Comparison of ENCODE assay signal across 23 cellular contexts in the genomic region with DNA sequence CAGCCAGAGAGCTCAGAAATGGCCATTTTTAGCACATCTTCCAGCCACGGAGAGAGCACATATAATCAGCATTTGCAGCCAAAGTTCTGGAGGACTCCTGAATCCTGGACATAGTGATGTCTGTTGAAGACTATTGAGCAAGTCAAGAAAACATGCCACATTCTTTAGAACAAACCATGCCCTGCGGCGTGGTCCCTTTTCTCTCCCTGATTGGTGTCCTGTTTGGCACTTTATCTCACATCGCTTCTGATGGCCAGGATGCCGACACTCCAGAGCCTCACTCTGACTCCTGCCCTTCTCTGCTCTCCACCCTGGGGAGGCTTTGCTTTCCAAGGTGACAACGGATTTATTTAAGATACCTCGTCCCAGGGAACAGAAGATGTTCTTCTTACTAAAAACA.
"Had no signal": no experiment of that assay in that cellular context is flagged by ENCODE, and none has a peak within 500 bp of the region (broad histone marks: within the 10 kb centered on the region; RNA-seq: fewer than 3 reads in every experiment).

No MANE protein-coding gene starts in this region.

- H3K9ac ChIP-seq: neural progenitor cell had no signal

- H3K9me3 Mint-ChIP-seq: activated CD4-positive, alpha-beta T cell treated with anti-CD3 and anti-CD28 coated beads, Interleukin-2, amount 10 ng/mL, durations not matched to agents 24 days and 14 days; neural progenitor cell had no signal

- H3K27ac ChIP-seq: esophagus muscularis mucosa, left lung, neural progenitor cell, ovary, spleen, stomach, testis, uterus had no signal

- H3K4me3 ChIP-seq: esophagus muscularis mucosa, left lung, neural progenitor cell, ovary, right lobe of liver, spleen, stomach, testis, uterus had no signal

- H3K4me3 Mint-ChIP-seq: activated CD4-positive, alpha-beta T cell treated with anti-CD3 and anti-CD28 coated beads, Interleukin-2, amount 10 ng/mL, durations not matched to agents 24 days and 14 days; activated CD8-positive, alpha-beta T cell treated with anti-CD3 and anti-CD28 coated beads, Interleukin-2, amount 10 ng/mL, durations not matched to agents 7 days and 5 days; activated naive CD8-positive, alpha-beta T cell; brain; neural progenitor cell had no signal

- ATAC-seq: activated CD8-positive, alpha-beta T cell treated with anti-CD3 and anti-CD28 coated beads, Interleukin-2, amount 10 ng/mL, durations not matched to agents 7 days and 5 days had no signal

- H3K36me3 Mint-ChIP-seq: activated naive CD8-positive, alpha-beta T cell; brain; neural progenitor cell had no signal

- H3K9me3 ChIP-seq: esophagus muscularis mucosa, left lung, ovary, right lobe of liver, spleen, stomach, testis, uterus had no signal

- H3K4me1 ChIP-seq: neural progenitor cell, right lobe of liver, testis, uterus had no signal

- H3K27ac Mint-ChIP-seq: activated CD4-positive, alpha-beta T cell treated with anti-CD3 and anti-CD28 coated beads, Interleukin-2, amount 10 ng/mL, durations not matched to agents 24 days and 14 days; activated CD8-positive, alpha-beta T cell treated with anti-CD3 and anti-CD28 coated beads, Interleukin-2, amount 10 ng/mL, durations not matched to agents 7 days and 5 days; activated naive CD8-positive, alpha-beta T cell; neural progenitor cell had no signal

- H3K4me2 ChIP-seq: neural progenitor cell had no signal

- H3K36me3 ChIP-seq: esophagus muscularis mucosa, left lung, neural progenitor cell, ovary, right lobe of liver, spleen, stomach, uterus had no signal

- H3K4me1 Mint-ChIP-seq: activated CD4-positive, alpha-beta T cell treated with anti-CD3 and anti-CD28 coated beads, Interleukin-2, amount 10 ng/mL, durations not matched to agents 24 days and 14 days had no signal

- DNase-seq: activated CD4-positive, alpha-beta T cell treated with anti-CD3 and anti-CD28 coated beads, Interleukin-2, amount 10 ng/mL, durations not matched to agents 24 days and 14 days; activated CD4-positive, CD25-positive, alpha-beta regulatory T cell; activated CD8-positive, alpha-beta memory T cell treated with anti-CD3 and anti-CD28 coated beads, Interleukin-2, amount 50 U/mL, for 4 hours; activated CD8-positive, alpha-beta T cell treated with anti-CD3 and anti-CD28 coated beads, Interleukin-2, amount 10 ng/mL, durations not matched to agents 7 days and 5 days; activated gamma-delta T cell; activated T-cell treated with anti-CD3 and anti-CD28 coated beads, Interleukin-2, amount 50 U/mL, for 48 hours; amniotic stem cell; cerebellar nuclear complex; hippocampal formation; kidney; left lung; ovary; right lobe of liver; spleen; stomach; T-helper 2 cell; testis; uterus had no signal

- H3K27me3 Mint-ChIP-seq: activated CD4-positive, alpha-beta T cell treated with anti-CD3 and anti-CD28 coated beads, Interleukin-2, amount 10 ng/mL, durations not matched to agents 24 days and 14 days had no signal

- FAIRE-seq: kidney, TTC549 had no signal

- H3K27me3 ChIP-seq: left lung, neural progenitor cell, ovary, right lobe of liver, testis, uterus had no signal

- H2AFZ ChIP-seq: neural progenitor cell had no signal
